ENCODE assay signal across 32 cellular contexts in the genomic region with DNA sequence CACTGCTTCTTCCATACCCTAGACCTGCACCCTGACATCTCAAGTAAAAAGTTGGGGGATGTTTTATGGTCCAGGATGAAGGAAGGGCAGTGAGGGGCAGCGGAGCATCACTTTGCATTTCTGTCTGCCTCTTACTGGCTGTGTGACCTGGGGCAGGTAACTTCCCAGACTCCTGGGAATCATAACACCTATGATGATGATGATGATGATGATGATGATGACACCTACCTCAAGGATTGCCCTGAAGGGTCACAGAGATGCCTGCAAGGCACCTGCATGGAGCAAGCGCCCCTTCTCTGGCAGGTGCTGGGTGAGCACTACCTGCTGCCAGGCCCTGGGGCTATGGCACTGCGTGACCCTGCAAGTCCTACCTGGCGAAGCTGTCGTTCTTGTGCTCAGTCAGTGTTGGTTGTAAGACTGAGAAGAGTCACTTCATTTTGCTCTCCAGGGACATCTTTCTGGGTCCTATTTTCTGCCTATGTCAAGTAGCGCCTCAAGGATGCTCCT. TPM values are rescaled to one million over a fixed set of nuclear protein-coding genes. Genes with fewer than 3 reads are reported as not detected.
"Had no signal": no experiment of that assay in that cellular context is flagged by ENCODE, and none has a peak within 500 bp of the region (broad histone marks: within the 10 kb centered on the region; RNA-seq: fewer than 3 reads in every experiment).

No MANE protein-coding gene starts in this region.

- ATAC-seq: heart right ventricle; pancreas; right cardiac atrium; stimulated activated memory B cell treated with anti-CD40 and anti-IgM and Interleukin-4, amounts not matched to agents 10 μg/mL and 1 μg/mL and 100 μg/mL, for 72 hours; stimulated activated naive CD8-positive, alpha-beta T cell treated with anti-CD3 and anti-CD28 coated beads, Interleukin-15, amount 100 ng/mL, for 72 hours had no signal

- H3K4me3 Mint-ChIP-seq: mesothelial cell of epicardium; naive B cell; nephron; neural crest cell; stimulated activated memory B cell treated with anti-CD40 and anti-IgM and Interleukin-4, amounts not matched to agents 10 μg/mL and 1 μg/mL and 100 μg/mL, for 72 hours; stimulated activated naive CD8-positive, alpha-beta T cell treated with anti-CD3 and anti-CD28 coated beads, Interleukin-15, amount 100 ng/mL, for 72 hours had no signal

- H3K27ac Mint-ChIP-seq: mesothelial cell of epicardium; naive B cell; nephron; stimulated activated memory B cell treated with anti-CD40 and anti-IgM and Interleukin-4, amounts not matched to agents 10 μg/mL and 1 μg/mL and 100 μg/mL, for 72 hours; stimulated activated naive CD8-positive, alpha-beta T cell treated with anti-CD3 and anti-CD28 coated beads, Interleukin-15, amount 100 ng/mL, for 72 hours had no signal

- H3K36me3 Mint-ChIP-seq: mesothelial cell of epicardium; naive B cell; stimulated activated memory B cell treated with anti-CD40 and anti-IgM and Interleukin-4, amounts not matched to agents 10 μg/mL and 1 μg/mL and 100 μg/mL, for 72 hours had no signal

- DNase-seq: heart right ventricle; left ventricle myocardium inferior; mesendoderm; naive B cell; pancreas; psoas muscle; right cardiac atrium; stimulated activated CD4-positive, alpha-beta T cell treated with anti-CD3 and anti-CD28 coated beads, Interleukin-1b, Interleukin-23, amount 100 ng/mL, for 48 hours; stimulated activated CD4-positive, alpha-beta T cell treated with anti-CD3 and anti-CD28 coated beads, Interleukin-2, amount 100 ng/mL, for 48 hours; stimulated activated CD4-positive, alpha-beta T cell treated with anti-CD3 and anti-CD28 coated beads, Interleukin-4, amount 100 ng/mL, for 4 hours; stimulated activated CD8-positive, alpha-beta memory T cell treated with anti-CD3 and anti-CD28 coated beads, Interleukin-4, amount 100 ng/mL, for 48 hours; stimulated activated naive CD4-positive, alpha-beta T cell treated with Interleukin-2 at 50 U/mL for 16 hours; stimulated activated naive CD8-positive, alpha-beta T cell treated with anti-CD3 and anti-CD28 coated beads, Interleukin-15, amount 100 ng/mL, for 72 hours; testis; thyroid gland; transverse colon; upper lobe of left lung had no signal

- H3K9me3 Mint-ChIP-seq: mesothelial cell of epicardium; naive B cell; nephron; neural crest cell; stimulated activated memory B cell treated with anti-CD40 and anti-IgM and Interleukin-4, amounts not matched to agents 10 μg/mL and 1 μg/mL and 100 μg/mL, for 72 hours; stimulated activated naive CD8-positive, alpha-beta T cell treated with anti-CD3 and anti-CD28 coated beads, Interleukin-15, amount 100 ng/mL, for 72 hours had no signal

- H3K4me1 Mint-ChIP-seq: nephron had no signal

RNA-seq across cellular contexts. Expression of gene STH, which starts 46.2 kb away (rescaled TPM):
- total RNA-seq: heart right ventricle, hepatocyte, kidney epithelial cell, left ventricle myocardium inferior, lower leg skin, lung, mesothelial cell of epicardium, mononuclear cell, neural crest cell, osteoblast, pancreas, renal cortical epithelial cell, right cardiac atrium, skeletal muscle tissue, smooth muscle cell, thyroid gland, transverse colon, upper lobe of left lung, urinary bladder, vagina had no signal
